ENCODE assay signal across 29 cellular contexts in the genomic region with DNA sequence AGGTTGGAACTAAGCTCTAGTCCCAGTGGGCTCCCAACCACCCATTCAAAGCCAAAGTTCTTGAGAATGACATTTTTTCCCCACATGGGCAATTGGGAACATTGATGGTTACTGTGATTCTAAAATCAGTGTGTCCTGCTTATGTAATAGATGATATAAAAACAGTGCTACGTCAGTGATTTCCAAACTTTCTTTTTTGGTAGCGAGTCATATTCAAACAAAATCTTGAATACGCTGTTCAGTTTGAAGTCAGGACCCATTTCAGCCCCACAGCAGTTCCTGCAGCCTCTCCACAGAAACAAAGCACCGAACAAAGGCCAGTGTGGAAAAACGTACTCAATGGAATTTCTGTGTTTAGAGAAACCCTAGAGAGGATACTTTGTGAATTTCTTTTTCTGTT.
"Had no signal": no experiment of that assay in that cellular context is flagged by ENCODE, and none has a peak within 500 bp of the region (broad histone marks: within the 10 kb centered on the region; RNA-seq: fewer than 3 reads in every experiment).

No MANE protein-coding gene starts in this region.

- H3K9me3 Mint-ChIP-seq: immature natural killer cell; naive thymus-derived CD8-positive, alpha-beta T cell; nephron; neural crest cell; stimulated activated naive B cell treated with anti-CD40 and anti-IgM and Interleukin-4, amounts not matched to agents 10 μg/mL and 1 μg/mL and 100 μg/mL, for 72 hours had no signal

- H3K4me3 Mint-ChIP-seq: immature natural killer cell; naive thymus-derived CD8-positive, alpha-beta T cell; nephron; neural crest cell; stimulated activated naive B cell treated with anti-CD40 and anti-IgM and Interleukin-4, amounts not matched to agents 10 μg/mL and 1 μg/mL and 100 μg/mL, for 72 hours had no signal

- H3K36me3 Mint-ChIP-seq: immature natural killer cell; naive thymus-derived CD8-positive, alpha-beta T cell; stimulated activated naive B cell treated with anti-CD40 and anti-IgM and Interleukin-4, amounts not matched to agents 10 μg/mL and 1 μg/mL and 100 μg/mL, for 72 hours had no signal

- ATAC-seq: left colon; left lung; lower lobe of right lung; naive thymus-derived CD8-positive, alpha-beta T cell; right lobe of liver; stimulated activated naive B cell treated with anti-CD40 and anti-IgM and Interleukin-4, amounts not matched to agents 10 μg/mL and 1 μg/mL and 100 μg/mL, for 72 hours; stimulated activated naive CD8-positive, alpha-beta T cell treated with anti-CD3 and anti-CD28 coated beads, Interleukin-15, Interleukin-2, amounts not matched to agents 100 U/mL and 50 U/mL, for 24 hours had no signal

- H3K27ac ChIP-seq: left lung, lower lobe of right lung, parathyroid adenoma, right atrium auricular region, right lobe of liver, skin epidermis, stomach, testis, thyroid gland, transverse colon, upper lobe of left lung, vagina had no signal

- FAIRE-seq: islet of Langerhans, kidney had no signal

- H3K4me1 Mint-ChIP-seq: nephron, neural crest cell had no signal

- H3K36me3 ChIP-seq: left lung, lower lobe of right lung, right atrium auricular region, right lobe of liver, stomach, thyroid gland, transverse colon, upper lobe of left lung, vagina had no signal

- H3K27me3 ChIP-seq: left lung, right atrium auricular region, right lobe of liver, stomach, testis, thyroid gland, transverse colon, upper lobe of left lung, vagina had no signal

- H3K27ac Mint-ChIP-seq: immature natural killer cell; nephron; stimulated activated naive B cell treated with anti-CD40 and anti-IgM and Interleukin-4, amounts not matched to agents 10 μg/mL and 1 μg/mL and 100 μg/mL, for 72 hours had no signal

- H3K27me3 Mint-ChIP-seq: naive thymus-derived CD8-positive, alpha-beta T cell; stimulated activated naive B cell treated with anti-CD40 and anti-IgM and Interleukin-4, amounts not matched to agents 10 μg/mL and 1 μg/mL and 100 μg/mL, for 72 hours had no signal

- DNase-seq: hypothalamus; immature natural killer cell; kidney; left colon; left lung; lower lobe of right lung; mammary epithelial cell; mesenchymal stem cell; naive thymus-derived CD8-positive, alpha-beta T cell; nucleus accumbens; right lobe of liver; stimulated activated CD4-positive, alpha-beta T cell treated with anti-CD3 and anti-CD28 coated beads, Interleukin-12 subunit alpha, Interleukin-12 subunit beta, amount 100 ng/mL, for 4 hours; stimulated activated CD4-positive, alpha-beta T cell treated with anti-CD3 and anti-CD28 coated beads, Interleukin-15, amount 100 ng/mL, for 24 hours; stimulated activated CD4-positive, alpha-beta T cell treated with anti-CD3 and anti-CD28 coated beads, Interleukin-2, amount 100 ng/mL, for 24 hours; stimulated activated CD4-positive, alpha-beta T cell treated with anti-CD3 and anti-CD28 coated beads, Interleukin-4, amount 100 ng/mL, for 1 hour; stimulated activated naive B cell treated with anti-CD40 and anti-IgM and Interleukin-4, amounts not matched to agents 10 μg/mL and 1 μg/mL and 100 μg/mL, for 72 hours; stimulated activated naive CD8-positive, alpha-beta T cell treated with anti-CD3 and anti-CD28 coated beads, Interleukin-15, Interleukin-2, amounts not matched to agents 100 U/mL and 50 U/mL, for 24 hours; stomach; testis; thyroid gland; transverse colon; upper lobe of left lung had no signal

- H3K4me3 ChIP-seq: left lung, lower lobe of right lung, right atrium auricular region, right lobe of liver, skin epidermis, stomach, testis, thyroid gland, transverse colon, upper lobe of left lung, vagina had no signal

- H3K4me1 ChIP-seq: left lung, lower lobe of right lung, parathyroid adenoma, right atrium auricular region, testis, thyroid gland, upper lobe of left lung, vagina had no signal

- H3K9me3 ChIP-seq: left lung, lower lobe of right lung, right atrium auricular region, right lobe of liver, stomach, testis, thyroid gland, transverse colon, upper lobe of left lung, vagina had no signal
